ENCODE assay signal across 22 cellular contexts in the genomic region with DNA sequence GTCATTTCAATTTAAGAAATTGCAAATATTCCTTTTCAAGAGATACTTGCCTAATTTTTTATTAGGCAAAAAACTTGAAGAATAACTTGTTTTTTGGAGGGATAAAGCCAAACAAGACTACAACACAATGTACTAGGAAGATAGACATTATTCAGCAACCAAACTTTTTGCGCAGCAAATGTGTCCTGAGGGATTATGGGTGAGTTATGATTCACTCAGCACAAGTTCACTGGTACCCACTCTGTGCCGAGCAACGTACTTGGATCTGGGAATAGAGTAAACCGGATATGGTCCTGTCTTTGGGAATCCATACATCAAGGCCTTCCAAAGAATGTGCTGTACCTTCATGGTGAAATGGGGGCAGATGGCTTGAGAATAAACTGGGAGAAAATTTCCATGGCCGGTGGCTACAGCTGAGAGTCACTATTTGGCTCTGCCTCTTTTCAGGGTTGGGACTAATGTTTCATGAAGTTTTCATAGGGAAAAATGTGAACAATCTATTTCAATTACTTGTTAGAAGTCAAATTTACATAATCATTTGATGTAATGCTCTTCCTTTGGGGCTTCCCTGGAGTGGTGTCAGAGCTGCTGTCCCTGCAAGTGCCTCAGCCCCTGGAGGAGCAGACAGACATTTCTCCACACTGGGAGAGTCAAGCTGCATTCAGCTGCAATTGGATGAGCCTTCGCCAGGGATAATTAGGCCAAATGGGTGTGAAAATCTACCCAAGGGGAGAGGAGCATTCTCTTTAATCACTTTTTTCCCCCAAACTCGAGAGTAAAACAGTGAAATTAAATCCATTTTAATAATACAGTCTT.
"Had no signal": no experiment of that assay in that cellular context is flagged by ENCODE, and none has a peak within 500 bp of the region (broad histone marks: within the 10 kb centered on the region; RNA-seq: fewer than 3 reads in every experiment).

No MANE protein-coding gene starts in this region.

- H3K9me3 ChIP-seq: esophagus squamous epithelium, spleen, thoracic aorta had no signal

- ATAC-seq: activated T-cell treated with anti-CD3 and anti-CD28 coated beads, Interleukin-2, amount 50 U/mL, for 72 hours; effector memory CD8-positive, alpha-beta T cell had no signal

- H3K4me1 ChIP-seq: esophagus squamous epithelium, parathyroid adenoma, spleen had no signal

- H3K27me3 ChIP-seq: cardiac muscle cell, esophagus squamous epithelium, spleen had no signal

- H3K27me3 Mint-ChIP-seq: activated naive CD8-positive, alpha-beta T cell treated with anti-CD3 and anti-CD28 coated beads, Interleukin-2, amount 10 ng/mL, durations not matched to agents 7 days and 5 days; type B pancreatic cell had no signal

- H3K27ac ChIP-seq: cardiac muscle cell, parathyroid adenoma, spleen, thoracic aorta had no signal

- H3K9me3 Mint-ChIP-seq: activated B cell treated with CpG ODN at 0.5 μM for 24 hours; activated naive CD4-positive, alpha-beta T cell treated with anti-CD3 and anti-CD28 coated beads for 36 hours; activated naive CD8-positive, alpha-beta T cell treated with anti-CD3 and anti-CD28 coated beads, Interleukin-2, amount 10 ng/mL, durations not matched to agents 7 days and 5 days; activated T-cell treated with anti-CD3 and anti-CD28 coated beads, Interleukin-2, amount 50 U/mL, for 72 hours; effector memory CD8-positive, alpha-beta T cell; nephron progenitor cell; T-helper 1 cell treated with Interleukin-12 subunit alpha and Interleukin-12 subunit beta and Interleukin-4 antibody, amounts not matched to agents 30 μg/mL and 1 μg/mL, for 36 hours; type B pancreatic cell had no signal

- H3K27ac Mint-ChIP-seq: activated B cell treated with CpG ODN at 0.5 μM for 24 hours; activated naive CD4-positive, alpha-beta T cell treated with anti-CD3 and anti-CD28 coated beads for 36 hours; activated naive CD8-positive, alpha-beta T cell treated with anti-CD3 and anti-CD28 coated beads, Interleukin-2, amount 10 ng/mL, durations not matched to agents 7 days and 5 days; activated T-cell treated with anti-CD3 and anti-CD28 coated beads, Interleukin-2, amount 50 U/mL, for 72 hours; effector memory CD8-positive, alpha-beta T cell; T-helper 1 cell treated with Interleukin-12 subunit alpha and Interleukin-12 subunit beta and Interleukin-4 antibody, amounts not matched to agents 30 μg/mL and 1 μg/mL, for 36 hours; type B pancreatic cell had no signal

- DNase-seq: activated B cell treated with CpG ODN at 0.5 μM for 24 hours; activated CD4-positive, alpha-beta T cell treated with anti-CD3 and anti-CD28 coated beads for 4 hours; activated CD4-positive, alpha-beta T cell treated with anti-CD3 and anti-CD28 coated beads, Interleukin-2, amount 50 U/mL, for 48 hours; activated effector memory CD4-positive, alpha-beta T cell treated with Interleukin-2 at 50 U/mL for 16 hours; activated naive CD4-positive, alpha-beta T cell treated with anti-CD3 and anti-CD28 coated beads for 36 hours; activated naive CD8-positive, alpha-beta T cell treated with anti-CD3 and anti-CD28 coated beads, Interleukin-2, amount 10 ng/mL, durations not matched to agents 7 days and 5 days; activated T-cell treated with anti-CD3 and anti-CD28 coated beads, Interleukin-2, amount 50 U/mL, for 72 hours; amygdala; effector memory CD8-positive, alpha-beta T cell; esophagus squamous epithelium; kidney glomerular epithelial cell; nephron progenitor cell; nucleus accumbens; spleen; stimulated activated CD4-positive, alpha-beta T cell treated with anti-CD3 and anti-CD28 coated beads, Interleukin-4, amount 100 ng/mL, for 1 hour; stimulated activated naive CD4-positive, alpha-beta T cell; T1000 had no signal

- H3K4me1 Mint-ChIP-seq: activated B cell treated with CpG ODN at 0.5 μM for 24 hours; activated naive CD8-positive, alpha-beta T cell treated with anti-CD3 and anti-CD28 coated beads, Interleukin-2, amount 10 ng/mL, durations not matched to agents 7 days and 5 days had no signal

- H3K4me3 Mint-ChIP-seq: activated B cell treated with CpG ODN at 0.5 μM for 24 hours; activated naive CD4-positive, alpha-beta T cell treated with anti-CD3 and anti-CD28 coated beads for 36 hours; activated naive CD8-positive, alpha-beta T cell treated with anti-CD3 and anti-CD28 coated beads, Interleukin-2, amount 10 ng/mL, durations not matched to agents 7 days and 5 days; activated T-cell treated with anti-CD3 and anti-CD28 coated beads, Interleukin-2, amount 50 U/mL, for 72 hours; effector memory CD8-positive, alpha-beta T cell; nephron progenitor cell; T-helper 1 cell treated with Interleukin-12 subunit alpha and Interleukin-12 subunit beta and Interleukin-4 antibody, amounts not matched to agents 30 μg/mL and 1 μg/mL, for 36 hours; type B pancreatic cell had no signal

- H3K4me3 ChIP-seq: cardiac muscle cell, esophagus squamous epithelium, spleen, thoracic aorta had no signal

- H3K36me3 Mint-ChIP-seq: activated naive CD8-positive, alpha-beta T cell treated with anti-CD3 and anti-CD28 coated beads, Interleukin-2, amount 10 ng/mL, durations not matched to agents 7 days and 5 days; type B pancreatic cell had no signal
